ENCODE assay signal across 1 cellular context in genomic region chr1:218348628-218349185, GRCh38.
TF ChIP-seq lines count a peak whose summit lies in the region.

No MANE protein-coding gene starts in this region.

TF ChIP-seq in SK-N-SH, 30 proteins besides CTCF, POLR2A, EP300 and RAD21 (continued from another document):
- TF ChIP-seq MXI1 (IDR thresholded peaks at IDR 0.05; ENCODE audit: low read depth, low read length) (no peak), TEAD4 (IDR thresholded peaks at IDR 0.05; ENCODE audit: borderline replicate concordance, insufficient read depth) (no peak), PBX3 (IDR thresholded peaks at IDR 0.05) (no peak), GATA2 (CRISPR knock-in tag; IDR thresholded peaks at IDR 0.05) (no peak), RCOR1 (IDR thresholded peaks at IDR 0.05; ENCODE audit: low read length) (no peak), FOXM1 (IDR thresholded peaks at IDR 0.05; ENCODE audit: low read depth) (no peak), EZH2phosphoT487 (IDR thresholded peaks at IDR 0.05; ENCODE audit: borderline replicate concordance, low read depth) (no peak), GABPA (IDR thresholded peaks at IDR 0.05; ENCODE audit: low read depth) (no peak)
